ENCODE assay signal across 1 cellular context in genomic region chr19:38336638-38337359, GRCh38.
A peak's percentile ranks its signal among the peaks of the same experiment; 100 is the strongest.
TF ChIP-seq lines count a peak whose summit lies in the region.

No MANE protein-coding gene starts in this region.

TF ChIP-seq in HepG2, 621 proteins besides CTCF, POLR2A, EP300 and RAD21 (continues in another document):
- TF ChIP-seq ZNF101 (CRISPR knock-in tag; IDR thresholded peaks at IDR 0.05; ENCODE audit: borderline replicate concordance, low read depth) (no peak), ZNF484 (CRISPR knock-in tag; IDR thresholded peaks at IDR 0.05; ENCODE audit: borderline replicate concordance, low read depth) (no peak), MTA1 (CRISPR knock-in tag; IDR thresholded peaks at IDR 0.05; ENCODE audit: borderline replicate concordance) (no peak), MYC (CRISPR knock-in tag; IDR thresholded peaks at IDR 0.05; ENCODE audit: borderline replicate concordance) (peak; percentile 23; the same call in 1 of the 2 replicates), PHF8 (CRISPR knock-in tag; IDR thresholded peaks at IDR 0.05) (0 out of 2 replicates have a peak, but pooled peaks have one; percentile 49), AHR (CRISPR knock-in tag; IDR thresholded peaks at IDR 0.05) (0 out of 2 replicates have a peak, but pooled peaks have one; percentile 32), GMEB1 (CRISPR knock-in tag; IDR thresholded peaks at IDR 0.05; ENCODE audit: borderline replicate concordance) (no peak), TBX2 (CRISPR knock-in tag; IDR thresholded peaks at IDR 0.05; ENCODE audit: borderline replicate concordance) (no peak), ZIK1 (CRISPR knock-in tag; IDR thresholded peaks at IDR 0.05; ENCODE audit: borderline replicate concordance, low read depth) (0 out of 2 replicates have a peak, but pooled peaks have one; percentile 61), HNRNPLL (IDR thresholded peaks at IDR 0.05; ENCODE audit: low read depth, low read length, poor library complexity, severe bottlenecking) (peak; percentile 63), RBM39 (IDR thresholded peaks at IDR 0.05; ENCODE audit: low read depth, low read length, poor library complexity, severe bottlenecking) (no peak), ZNF768 (CRISPR knock-in tag; IDR thresholded peaks at IDR 0.05) (peak; percentile 44; the same call in 1 of the 2 replicates), MXD4 (CRISPR knock-in tag; IDR thresholded peaks at IDR 0.05) (0 out of 2 replicates have a peak, but pooled peaks have one; percentile 17), NKX3-1 (CRISPR knock-in tag; IDR thresholded peaks at IDR 0.05) (no peak), ZNF501 (CRISPR knock-in tag; IDR thresholded peaks at IDR 0.05) (peak; percentile 43; the same call in 1 of the 2 replicates), TARDBP (CRISPR knock-in tag; IDR thresholded peaks at IDR 0.05) (peak; percentile 65; the same call in 1 of the 2 replicates), YY1 (IDR thresholded peaks at IDR 0.05; ENCODE audit: insufficient read depth, insufficient replicate concordance, low read depth, low read length) (peak; percentile 8), IKZF1 (IDR thresholded peaks at IDR 0.05) (no peak), NFKB2 (CRISPR knock-in tag; IDR thresholded peaks at IDR 0.05; ENCODE audit: borderline replicate concordance) (peak; percentile 48; the same call in 1 of the 2 replicates), HNRNPL (IDR thresholded peaks at IDR 0.05; ENCODE audit: low read depth, low read length) (0 out of 2 replicates have a peak, but pooled peaks have one; percentile 12), ZNF567 (CRISPR knock-in tag; IDR thresholded peaks at IDR 0.05; ENCODE audit: borderline replicate concordance) (peak; percentile 12; the same call in 1 of the 2 replicates), ZNF430 (CRISPR knock-in tag; IDR thresholded peaks at IDR 0.05) (peak; percentile 40; the same call in 1 of the 2 replicates), HDAC2 (CRISPR knock-in tag; IDR thresholded peaks at IDR 0.05) (0 out of 2 replicates have a peak, but pooled peaks have one; percentile 20), DMAP1 (CRISPR knock-in tag; IDR thresholded peaks at IDR 0.05) (0 out of 2 replicates have a peak, but pooled peaks have one; percentile 23), YEATS2 (CRISPR knock-in tag; IDR thresholded peaks at IDR 0.05; ENCODE audit: borderline replicate concordance) (0 out of 2 replicates have a peak, but pooled peaks have one; percentile 31), SP4 (CRISPR knock-in tag; IDR thresholded peaks at IDR 0.05) (peak; percentile 70), SALL2 (CRISPR knock-in tag; IDR thresholded peaks at IDR 0.05) (no peak), THAP11 (CRISPR knock-in tag; IDR thresholded peaks at IDR 0.05) (0 out of 2 replicates have a peak, but pooled peaks have one; percentile 9), SNAPC2 (CRISPR knock-in tag; IDR thresholded peaks at IDR 0.05) (peak; percentile 73; the same call in 1 of the 2 replicates), FOXO1 (CRISPR knock-in tag; IDR thresholded peaks at IDR 0.05) (0 out of 2 replicates have a peak, but pooled peaks have one; percentile 60), SMYD3 (CRISPR knock-in tag; IDR thresholded peaks at IDR 0.05) (peak; percentile 63; the same call in 1 of the 2 replicates), ZNF646 (CRISPR knock-in tag; IDR thresholded peaks at IDR 0.05) (no peak), NR2F1 (CRISPR knock-in tag; IDR thresholded peaks at IDR 0.05) (no peak), ZFX (CRISPR knock-in tag; IDR thresholded peaks at IDR 0.05; ENCODE audit: low read depth) (no peak), ZNF292 (CRISPR knock-in tag; IDR thresholded peaks at IDR 0.05; ENCODE audit: borderline replicate concordance, low read depth) (peak; percentile 21; the same call in 1 of the 2 replicates), HOXD1 (CRISPR knock-in tag; IDR thresholded peaks at IDR 0.05) (peak; percentile 37; the same call in 1 of the 2 replicates), XRCC5 (optimal IDR thresholded peaks at IDR 0.05; ENCODE audit: low read length) (peak; percentile 15), SATB2 (CRISPR knock-in tag; IDR thresholded peaks at IDR 0.05) (no peak)
- TF ChIP-seq, protein P1, sequence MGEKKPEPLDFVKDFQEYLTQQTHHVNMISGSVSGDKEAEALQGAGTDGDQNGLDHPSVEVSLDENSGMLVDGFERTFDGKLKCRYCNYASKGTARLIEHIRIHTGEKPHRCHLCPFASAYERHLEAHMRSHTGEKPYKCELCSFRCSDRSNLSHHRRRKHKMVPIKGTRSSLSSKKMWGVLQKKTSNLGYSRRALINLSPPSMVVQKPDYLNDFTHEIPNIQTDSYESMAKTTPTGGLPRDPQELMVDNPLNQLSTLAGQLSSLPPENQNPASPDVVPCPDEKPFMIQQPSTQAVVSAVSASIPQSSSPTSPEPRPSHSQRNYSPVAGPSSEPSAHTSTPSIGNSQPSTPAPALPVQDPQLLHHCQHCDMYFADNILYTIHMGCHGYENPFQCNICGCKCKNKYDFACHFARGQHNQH (CRISPR knock-in tag; IDR thresholded peaks at IDR 0.05) = 0 out of 2 replicates have a peak, but pooled peaks have one; percentile 15
- TF ChIP-seq, protein P2, sequence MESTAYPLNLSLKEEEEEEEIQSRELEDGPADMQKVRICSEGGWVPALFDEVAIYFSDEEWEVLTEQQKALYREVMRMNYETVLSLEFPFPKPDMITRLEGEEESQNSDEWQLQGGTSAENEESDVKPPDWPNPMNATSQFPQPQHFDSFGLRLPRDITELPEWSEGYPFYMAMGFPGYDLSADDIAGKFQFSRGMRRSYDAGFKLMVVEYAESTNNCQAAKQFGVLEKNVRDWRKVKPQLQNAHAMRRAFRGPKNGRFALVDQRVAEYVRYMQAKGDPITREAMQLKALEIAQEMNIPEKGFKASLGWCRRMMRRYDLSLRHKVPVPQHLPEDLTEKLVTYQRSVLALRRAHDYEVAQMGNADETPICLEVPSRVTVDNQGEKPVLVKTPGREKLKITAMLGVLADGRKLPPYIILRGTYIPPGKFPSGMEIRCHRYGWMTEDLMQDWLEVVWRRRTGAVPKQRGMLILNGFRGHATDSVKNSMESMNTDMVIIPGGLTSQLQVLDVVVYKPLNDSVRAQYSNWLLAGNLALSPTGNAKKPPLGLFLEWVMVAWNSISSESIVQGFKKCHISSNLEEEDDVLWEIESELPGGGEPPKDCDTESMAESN (CRISPR knock-in tag; conservative IDR thresholded peaks at IDR 0.05) = 0 out of 2 replicates have a peak, but pooled peaks have one; percentile 15
- TF ChIP-seq, protein P3, sequence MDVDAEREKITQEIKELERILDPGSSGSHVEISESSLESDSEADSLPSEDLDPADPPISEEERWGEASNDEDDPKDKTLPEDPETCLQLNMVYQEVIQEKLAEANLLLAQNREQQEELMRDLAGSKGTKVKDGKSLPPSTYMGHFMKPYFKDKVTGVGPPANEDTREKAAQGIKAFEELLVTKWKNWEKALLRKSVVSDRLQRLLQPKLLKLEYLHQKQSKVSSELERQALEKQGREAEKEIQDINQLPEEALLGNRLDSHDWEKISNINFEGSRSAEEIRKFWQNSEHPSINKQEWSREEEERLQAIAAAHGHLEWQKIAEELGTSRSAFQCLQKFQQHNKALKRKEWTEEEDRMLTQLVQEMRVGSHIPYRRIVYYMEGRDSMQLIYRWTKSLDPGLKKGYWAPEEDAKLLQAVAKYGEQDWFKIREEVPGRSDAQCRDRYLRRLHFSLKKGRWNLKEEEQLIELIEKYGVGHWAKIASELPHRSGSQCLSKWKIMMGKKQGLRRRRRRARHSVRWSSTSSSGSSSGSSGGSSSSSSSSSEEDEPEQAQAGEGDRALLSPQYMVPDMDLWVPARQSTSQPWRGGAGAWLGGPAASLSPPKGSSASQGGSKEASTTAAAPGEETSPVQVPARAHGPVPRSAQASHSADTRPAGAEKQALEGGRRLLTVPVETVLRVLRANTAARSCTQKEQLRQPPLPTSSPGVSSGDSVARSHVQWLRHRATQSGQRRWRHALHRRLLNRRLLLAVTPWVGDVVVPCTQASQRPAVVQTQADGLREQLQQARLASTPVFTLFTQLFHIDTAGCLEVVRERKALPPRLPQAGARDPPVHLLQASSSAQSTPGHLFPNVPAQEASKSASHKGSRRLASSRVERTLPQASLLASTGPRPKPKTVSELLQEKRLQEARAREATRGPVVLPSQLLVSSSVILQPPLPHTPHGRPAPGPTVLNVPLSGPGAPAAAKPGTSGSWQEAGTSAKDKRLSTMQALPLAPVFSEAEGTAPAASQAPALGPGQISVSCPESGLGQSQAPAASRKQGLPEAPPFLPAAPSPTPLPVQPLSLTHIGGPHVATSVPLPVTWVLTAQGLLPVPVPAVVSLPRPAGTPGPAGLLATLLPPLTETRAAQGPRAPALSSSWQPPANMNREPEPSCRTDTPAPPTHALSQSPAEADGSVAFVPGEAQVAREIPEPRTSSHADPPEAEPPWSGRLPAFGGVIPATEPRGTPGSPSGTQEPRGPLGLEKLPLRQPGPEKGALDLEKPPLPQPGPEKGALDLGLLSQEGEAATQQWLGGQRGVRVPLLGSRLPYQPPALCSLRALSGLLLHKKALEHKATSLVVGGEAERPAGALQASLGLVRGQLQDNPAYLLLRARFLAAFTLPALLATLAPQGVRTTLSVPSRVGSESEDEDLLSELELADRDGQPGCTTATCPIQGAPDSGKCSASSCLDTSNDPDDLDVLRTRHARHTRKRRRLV (CRISPR knock-in tag; IDR thresholded peaks at IDR 0.05) = no peak
- TF ChIP-seq, protein P4, sequence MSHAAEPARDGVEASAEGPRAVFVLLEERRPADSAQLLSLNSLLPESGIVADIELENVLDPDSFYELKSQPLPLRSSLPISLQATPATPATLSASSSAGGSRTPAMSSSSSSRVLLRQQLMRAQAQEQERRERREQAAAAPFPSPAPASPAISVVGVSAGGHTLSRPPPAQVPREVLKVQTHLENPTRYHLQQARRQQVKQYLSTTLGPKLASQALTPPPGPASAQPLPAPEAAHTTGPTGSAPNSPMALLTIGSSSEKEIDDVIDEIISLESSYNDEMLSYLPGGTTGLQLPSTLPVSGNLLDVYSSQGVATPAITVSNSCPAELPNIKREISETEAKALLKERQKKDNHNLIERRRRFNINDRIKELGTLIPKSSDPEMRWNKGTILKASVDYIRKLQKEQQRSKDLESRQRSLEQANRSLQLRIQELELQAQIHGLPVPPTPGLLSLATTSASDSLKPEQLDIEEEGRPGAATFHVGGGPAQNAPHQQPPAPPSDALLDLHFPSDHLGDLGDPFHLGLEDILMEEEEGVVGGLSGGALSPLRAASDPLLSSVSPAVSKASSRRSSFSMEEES (CRISPR knock-in tag; IDR thresholded peaks at IDR 0.05) = 0 out of 2 replicates have a peak, but pooled peaks have one; percentile 10
- TF ChIP-seq, protein P5, sequence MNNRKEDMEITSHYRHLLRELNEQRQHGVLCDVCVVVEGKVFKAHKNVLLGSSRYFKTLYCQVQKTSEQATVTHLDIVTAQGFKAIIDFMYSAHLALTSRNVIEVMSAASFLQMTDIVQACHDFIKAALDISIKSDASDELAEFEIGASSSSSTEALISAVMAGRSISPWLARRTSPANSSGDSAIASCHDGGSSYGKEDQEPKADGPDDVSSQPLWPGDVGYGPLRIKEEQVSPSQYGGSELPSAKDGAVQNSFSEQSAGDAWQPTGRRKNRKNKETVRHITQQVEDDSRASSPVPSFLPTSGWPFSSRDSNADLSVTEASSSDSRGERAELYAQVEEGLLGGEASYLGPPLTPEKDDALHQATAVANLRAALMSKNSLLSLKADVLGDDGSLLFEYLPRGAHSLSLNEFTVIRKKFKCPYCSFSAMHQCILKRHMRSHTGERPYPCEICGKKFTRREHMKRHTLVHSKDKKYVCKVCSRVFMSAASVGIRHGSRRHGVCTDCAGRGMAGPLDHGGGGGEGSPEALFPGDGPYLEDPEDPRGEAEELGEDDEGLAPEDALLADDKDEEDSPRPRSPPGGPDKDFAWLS (CRISPR knock-in tag; IDR thresholded peaks at IDR 0.05; ENCODE audit: borderline replicate concordance) = no peak
